8 cellular contexts compared by ENCODE assay signal in genomic region chr12:25151476-25151875, GRCh38. TPM values are rescaled to one million over a fixed set of nuclear protein-coding genes. Genes with fewer than 3 reads are reported as not detected.
DNase-seq lines count a peak whose midpoint lies in the region; ATAC-seq and TF ChIP-seq lines count a peak whose summit lies in the region.

No MANE protein-coding gene starts in this region.

- no peak for TF ChIP-seq CTCF in mucosa of descending colon (IDR thresholded peaks at IDR 0.05)

- in situ Hi-C loops in G401 (cut with HindIII; ENCODE audit: low sequenced_read_pairs): no loop called here

- H3K36me3 ChIP-seq in mucosa of descending colon (ENCODE audit: low read depth): no peaks in the 10 kb centered on the region

- H3K4me1 ChIP-seq in mucosa of descending colon (ENCODE audit: low read depth): no peaks in the 10 kb centered on the region

- no peak overlapping the region for H3K4me3 ChIP-seq in mucosa of descending colon

- H3K9me3 ChIP-seq in mucosa of descending colon: no peaks in the 10 kb centered on the region

- DNase-seq in Ammon's horn (ENCODE audit: low spot score): peak; percentile 62
- DNase-seq in NCI-H226: peak; percentile 93
- peak; percentile 42 for DNase-seq in epidermal melanocyte (ENCODE audit: insufficient read length, low spot score)
- peak in 1 of 3 donors; percentile 31 for DNase-seq in mucosa of descending colon
- DNase-seq in G401 (ENCODE audit: low spot score): no peak
- no peak for DNase-seq in NCI-H748 treated with DMSO at 0.1 percent for 48 hours (lab: John Stamatoyannopoulos, UW)
- DNase-seq in activated gamma-delta T cell (lab: John Stamatoyannopoulos, UW): no peak

- intact Hi-C loops in mucosa of descending colon (cut with DNase I, micrococcal nuclease): no loop called here

- peak; percentile 58 for ATAC-seq in mucosa of descending colon
- ATAC-seq in GM19455 (IDR thresholded peaks at IDR 0.05; ENCODE audit: unreplicated experiment): no peak

RNA-seq across cellular contexts. Expression of gene DNAI7, which starts 43.5 kb away (rescaled TPM):
- total RNA-seq in mucosa of descending colon: 1 to 10 TPM in 1 of 3 donors, not detected in 2; 1.0 TPM
- total RNA-seq in G401 (2014; rRNA removed; shearing (Covaris generic)): 0.20 and 0.37 TPM in 2 replicates

RNA-seq across cellular contexts. Expression of gene ETFRF1, which starts 43.6 kb away (rescaled TPM):
- 10 to 100 TPM; 13.7 to 26.4 (median 19.6) TPM for total RNA-seq in mucosa of descending colon
- total RNA-seq in G401 (2014; rRNA removed; shearing (Covaris generic)): 17.4 and 35.8 TPM in 2 replicates

Comparison
In these comparisons a context has a peak if more than half of its experiments do, and no peak if none do; other contexts are left out.
1. DNase-seq: peak in Ammon's horn (single experiment), NCI-H226 (single experiment) and epidermal melanocyte (single experiment); none in G401 (single experiment), NCI-H748 treated with DMSO at 0.1 percent for 48 hours (single experiment) and activated gamma-delta T cell (single experiment).